13 cellular contexts compared by ENCODE assay signal in genomic region chr13:110309661-110310524, GRCh38. TPM values are rescaled to one million over a fixed set of nuclear protein-coding genes. Genes with fewer than 3 reads are reported as not detected.
DNase-seq lines count a peak whose midpoint lies in the region; ATAC-seq, FAIRE-seq and TF ChIP-seq lines count a peak whose summit lies in the region.
"Had no signal": no experiment of that assay in that cellular context is flagged by ENCODE, and none has a peak within 500 bp of the region (broad histone marks: within the 10 kb centered on the region; RNA-seq: fewer than 3 reads in every experiment).

No MANE protein-coding gene starts in this region.

- H3K9me3 Mint-ChIP-seq in osteocyte (ENCODE audit: unreplicated experiment), result no peaks in the 10 kb centered on the region
- H3K9me3 Mint-ChIP-seq: activated T-helper 17 cell treated with anti-CD3 and anti-CD28 coated beads, Interleukin-2, amount 50 U/mL, for 72 hours had no signal

- H3K9me3 ChIP-seq in liver (ENCODE audit: control insufficient read depth in 4 of 4, low read length in 3 of 4) (no peaks in the 10 kb centered on the region), HepG2 (ENCODE audit: low read length) (no peaks in the 10 kb centered on the region), right atrium auricular region (no peaks in the 10 kb centered on the region)

- TF ChIP-seq RAD21 in liver (IDR thresholded peaks at IDR 0.05) (no peak), HepG2 (CRISPR knock-in tag; IDR thresholded peaks at IDR 0.05) (no peak)

- FAIRE-seq in HepG2 (lab: Jason Lieb, UNC), result no peak

- H3K4me2 ChIP-seq in HepG2 (ENCODE audit: low read depth, low read length), result no peak overlapping the region

- ATAC-seq in HepG2, result no peak
- ATAC-seq in HG03520 (IDR thresholded peaks at IDR 0.05; ENCODE audit: unreplicated experiment), result no peak
- ATAC-seq: activated CD4-positive, CD25-positive, alpha-beta regulatory T cell treated with anti-CD3 and anti-CD28 coated beads, Interleukin-2, amount 50 U/mL, for 24 hours; activated T-helper 17 cell treated with anti-CD3 and anti-CD28 coated beads, Interleukin-2, amount 50 U/mL, for 72 hours had no signal

- peaks cover 63% of the 10 kb centered on the region for H3K36me3 Mint-ChIP-seq in osteocyte (ENCODE audit: unreplicated experiment)

- H2AFZ ChIP-seq in HepG2 (ENCODE audit: low read length), result no peak overlapping the region

- H3K4me1 ChIP-seq in liver (ENCODE audit: control insufficient read depth in 4 of 4, insufficient read depth in 4 of 4, low read length in 3 of 4) (peaks cover 3 to 33% (median 20%) of the 10 kb centered on the region in 4 donors), HepG2 (ENCODE audit: insufficient read depth, low read length) (peaks cover 11% of the 10 kb centered on the region), right atrium auricular region (peaks cover 0 to 61% of the 10 kb centered on the region in 2 donors)

- no peak for TF ChIP-seq POLR2A in HepG2 (IDR thresholded peaks at IDR 0.05; ENCODE audit: insufficient read depth in 1 of 2, low read depth in 2 of 2, low read length in 2 of 2)

- TF ChIP-seq CTCF in liver (IDR thresholded peaks at IDR 0.05; ENCODE audit: low read depth, low read length, missing input control) (no peak), HepG2 (CRISPR knock-in tag; IDR thresholded peaks at IDR 0.05) (no peak), right atrium auricular region (IDR thresholded peaks at IDR 0.05) (no peak), osteocyte (IDR thresholded peaks at IDR 0.05) (no peak)

- H3K36me3 ChIP-seq in liver (ENCODE audit: control insufficient read depth in 4 of 4, insufficient read depth in 3 of 4, low read depth in 1 of 4, low read length in 3 of 4) (no peaks in the 10 kb centered on the region), HepG2 (replicated peaks in 1 of 2; ENCODE audit: control insufficient read depth in 1 of 2, insufficient read depth in 2 of 2, low read length in 2 of 2) (no peaks in the 10 kb centered on the region), right atrium auricular region (peaks cover 9% of the 10 kb centered on the region)
- H3K36me3 ChIP-seq: cardiac muscle cell had no signal

- no TSS peak for BruUV-seq in HepG2 (replicated peaks; lab: Mats Ljungman, UMichigan)

- TF ChIP-seq EP300 in HepG2 (IDR thresholded peaks at IDR 0.05; ENCODE audit: low read depth in 2 of 2, low read length in 2 of 2) (no peak), HepG2 (CRISPR knock-in tag; IDR thresholded peaks at IDR 0.05; ENCODE audit: borderline replicate concordance) (no peak)

- H3K27me3 ChIP-seq in liver (ENCODE audit: control insufficient read depth in 4 of 4, insufficient read depth in 4 of 4, low read length in 3 of 4) (peaks cover 0 to 21% (median 8%) of the 10 kb centered on the region in 4 donors), HepG2 (ENCODE audit: control insufficient read depth in 1 of 2, insufficient read depth in 2 of 2, low read length in 2 of 2) (peaks cover 7 to 66% of the 10 kb centered on the region in 2 experiments; a peak in 4 of 5 replicates), right atrium auricular region (no peaks in the 10 kb centered on the region)

- CTCF ChIA-PET in HepG2 (lab: Yijun Ruan, JAX; ENCODE audit: low intra/inter-chr PET ratio, low total read pairs), result no interaction called here

- in situ Hi-C loops in HepG2 (cut with HindIII; ENCODE audit: extremely low pct_ligation_motif_present, low pct_unique_long_range_greater_than_20kb), result no loop called here

- intact Hi-C loops in HepG2 (cut with micrococcal nuclease; ENCODE audit: unreplicated experiment), result no loop called here

- H3K27me3 Mint-ChIP-seq in osteocyte (ENCODE audit: unreplicated experiment), result no peaks in the 10 kb centered on the region

- no peaks in the 10 kb centered on the region for H3K79me2 ChIP-seq in HepG2 (ENCODE audit: insufficient read depth, low read length)

- peaks cover 53% of the 10 kb centered on the region for H3K4me1 Mint-ChIP-seq in osteocyte (ENCODE audit: unreplicated experiment)

- H4K20me1 ChIP-seq in HepG2 (ENCODE audit: insufficient read depth, low read length), result no peaks in the 10 kb centered on the region

- no peak overlapping the region for H3K27ac ChIP-seq in liver (ENCODE audit: low read depth in 1 of 2, low read length in 2 of 2)
- H3K27ac ChIP-seq in HepG2 (ENCODE audit: extremely low read length, insufficient read depth, low read length), result no peak overlapping the region
- H3K27ac ChIP-seq in right atrium auricular region, result peak overlapping the region; percentile 97 to 99
- H3K27ac ChIP-seq: cardiac muscle cell had no signal

- H3K4me3 Mint-ChIP-seq in osteocyte (ENCODE audit: unreplicated experiment), result peak overlapping the region; percentile 99
- H3K4me3 Mint-ChIP-seq: activated T-helper 17 cell treated with anti-CD3 and anti-CD28 coated beads, Interleukin-2, amount 50 U/mL, for 72 hours had no signal

- WGBS in liver, result 80% methylated on average over 16 of the region's 16 CpGs
- 77% methylated on average over 11 of the region's 16 CpGs for WGBS in HepG2 (ENCODE audit: low lambda C conversion rate)

- H3K4me3 ChIP-seq in liver (ENCODE audit: low read depth in 1 of 3, low read length in 3 of 3), result no peak overlapping the region
- no peak overlapping the region for H3K4me3 ChIP-seq in HepG2 (replicated peaks in 1 of 3; ENCODE audit: insufficient read depth in 1 of 3, low read depth in 2 of 3, low read length in 3 of 3)
- peak overlapping the region; percentile 90 to 96 for H3K4me3 ChIP-seq in right atrium auricular region

- H3K9ac ChIP-seq in liver (ENCODE audit: low read depth in 1 of 2, low read length in 2 of 2) (no peak overlapping the region), HepG2 (ENCODE audit: insufficient read depth, low read depth, low read length) (no peak overlapping the region)

- H3K27ac Mint-ChIP-seq in osteocyte (ENCODE audit: unreplicated experiment), result peak overlapping the region; percentile 100
- H3K27ac Mint-ChIP-seq: activated T-helper 17 cell treated with anti-CD3 and anti-CD28 coated beads, Interleukin-2, amount 50 U/mL, for 72 hours had no signal

- POLR2A ChIA-PET in HepG2 (lab: Yijun Ruan, JAX), result no interaction called here

- DNase-seq in HepG2 (ENCODE audit: low spot score), result no peak
- peak; percentile 47 for DNase-seq in right atrium auricular region (ENCODE audit: low spot score)
- DNase-seq in osteocyte (ENCODE audit: extremely low spot score, unreplicated experiment), result no peak
- no peak for DNase-seq in NCI-H2171 (lab: John Stamatoyannopoulos, UW)
- DNase-seq in NCI-H2029 (lab: John Stamatoyannopoulos, UW), result no peak
- no peak for DNase-seq in T-helper 2 cell
- DNase-seq: DMS 273 treated with DMSO at 0.1 percent for 48 hours, NCI-H1417 treated with DMSO at 0.1 percent for 48 hours had no signal

RNA-seq across cellular contexts. Expression of gene COL4A2, which starts 2.8 kb away (rescaled TPM):
- total RNA-seq in liver (10 to 100 TPM; 40.0 to 45.2 TPM), HepG2 (2016; rRNA removed; fragmentation: Illumina TruSeq; extraction: Trizol) (0.15 and 0.22 TPM in 2 replicates), right atrium auricular region (100 to 1,000 TPM; 141 to 153 TPM), osteocyte (2,001 and 2,067 TPM in 2 replicates)
- polyA plus RNA-seq in liver (10 to 100 TPM in 1 of 2 donors, 1 to 10 TPM in 1; 8.0 to 40.7 TPM), HepG2 (2011; rRNA removed) (1.0 and 1.9 TPM in 2 replicates)
- not detected in 2 replicates for total RNA-seq in HepG2 (2016; cell fraction: cytosol; rRNA removed; fragmentation: Illumina TruSeq; extraction: Trizol; ENCODE audit: low read depth)
- total RNA-seq in HepG2 (2016; cell fraction: insoluble cytoplasmic fraction; rRNA removed; fragmentation: Illumina TruSeq; extraction: Trizol), result 0.15 and 0.35 TPM in 2 replicates
- not detected in 2 replicates for total RNA-seq in HepG2 (2016; cell fraction: membrane; rRNA removed; fragmentation: Illumina TruSeq; extraction: Trizol)
- 1.3 TPM in 1 of 2 replicates, not detected in the other for total RNA-seq in HepG2 (2016; cell fraction: nucleus; rRNA removed; fragmentation: Illumina TruSeq; extraction: Trizol)
- polyA plus RNA-seq in HepG2 (2011; cell fraction: cytosol; rRNA removed), result 0.56 and 1.6 TPM in 2 replicates
- polyA plus RNA-seq in HepG2 (2011; cell fraction: nucleus; rRNA removed), result 1.2 and 4.2 TPM in 2 replicates
- 0.25 and 0.92 TPM in 2 replicates for polyA plus RNA-seq in HepG2 (2012)
- polyA plus RNA-seq in HepG2 (2016; cell fraction: cytosol; fragmentation: Illumina TruSeq; extraction: Trizol; ENCODE audit: low read depth), result 0.21 TPM in 1 of 2 replicates, not detected in the other
- 0.19 and 0.68 TPM in 2 replicates for polyA plus RNA-seq in HepG2 (2016; cell fraction: insoluble cytoplasmic fraction; fragmentation: Illumina TruSeq; extraction: Trizol; ENCODE audit: low read depth)
- polyA plus RNA-seq in HepG2 (2016; cell fraction: membrane; fragmentation: Illumina TruSeq; extraction: Trizol; ENCODE audit: low read depth), result 0.21 and 0.27 TPM in 2 replicates
- 0.37 TPM in 1 of 2 replicates, not detected in the other for polyA plus RNA-seq in HepG2 (2016; cell fraction: nucleus; fragmentation: Illumina TruSeq; extraction: Trizol; ENCODE audit: insufficient read depth, low read depth)
- 3.0 and 8.4 TPM in 2 replicates for polyA minus RNA-seq in HepG2 (2011; rRNA and poly(A)+ RNA removed; ENCODE audit: low replicate concordance)
- polyA minus RNA-seq in HepG2 (2011; cell fraction: cytosol; rRNA and poly(A)+ RNA removed), result 0.97 and 1.9 TPM in 2 replicates
- polyA minus RNA-seq in HepG2 (2011; cell fraction: nucleus; rRNA and poly(A)+ RNA removed), result 0.75 and 1.4 TPM in 2 replicates

RNA-seq across cellular contexts. Expression of gene COL4A1, which starts 2.9 kb away (rescaled TPM):
- total RNA-seq in liver (10 to 100 TPM; 41.0 to 68.5 TPM), HepG2 (2016; rRNA removed; fragmentation: Illumina TruSeq; extraction: Trizol) (not detected in 2 replicates), right atrium auricular region (100 to 1,000 TPM; 140 to 201 TPM), osteocyte (3,181 and 3,589 TPM in 2 replicates)
- polyA plus RNA-seq in liver (10 to 100 TPM in 1 of 2 donors, 1 to 10 TPM in 1; 5.0 to 34.7 TPM), HepG2 (2011; rRNA removed) (0.03 TPM in 1 of 2 replicates, not detected in the other)
- not detected in 2 replicates for total RNA-seq in HepG2 (2016; cell fraction: cytosol; rRNA removed; fragmentation: Illumina TruSeq; extraction: Trizol; ENCODE audit: low read depth)
- not detected in 2 replicates for total RNA-seq in HepG2 (2016; cell fraction: insoluble cytoplasmic fraction; rRNA removed; fragmentation: Illumina TruSeq; extraction: Trizol)
- total RNA-seq in HepG2 (2016; cell fraction: membrane; rRNA removed; fragmentation: Illumina TruSeq; extraction: Trizol), result not detected in 2 replicates
- not detected in 2 replicates for total RNA-seq in HepG2 (2016; cell fraction: nucleus; rRNA removed; fragmentation: Illumina TruSeq; extraction: Trizol)
- not detected in 2 replicates for polyA plus RNA-seq in HepG2 (2011; cell fraction: cytosol; rRNA removed)
- polyA plus RNA-seq in HepG2 (2011; cell fraction: nucleus; rRNA removed), result 0.05 TPM in 1 of 2 replicates, not detected in the other
- not detected in 2 replicates for polyA plus RNA-seq in HepG2 (2012)
- not detected in 2 replicates for polyA plus RNA-seq in HepG2 (2016; cell fraction: cytosol; fragmentation: Illumina TruSeq; extraction: Trizol; ENCODE audit: low read depth)
- not detected in 2 replicates for polyA plus RNA-seq in HepG2 (2016; cell fraction: insoluble cytoplasmic fraction; fragmentation: Illumina TruSeq; extraction: Trizol; ENCODE audit: low read depth)
- polyA plus RNA-seq in HepG2 (2016; cell fraction: membrane; fragmentation: Illumina TruSeq; extraction: Trizol; ENCODE audit: low read depth), result not detected in 2 replicates
- not detected in 2 replicates for polyA plus RNA-seq in HepG2 (2016; cell fraction: nucleus; fragmentation: Illumina TruSeq; extraction: Trizol; ENCODE audit: insufficient read depth, low read depth)
- 10.2 TPM in 1 of 2 replicates, not detected in the other for polyA minus RNA-seq in HepG2 (2011; rRNA and poly(A)+ RNA removed; ENCODE audit: low replicate concordance)
- polyA minus RNA-seq in HepG2 (2011; cell fraction: cytosol; rRNA and poly(A)+ RNA removed), result not detected in 2 replicates
- polyA minus RNA-seq in HepG2 (2011; cell fraction: nucleus; rRNA and poly(A)+ RNA removed), result 0.13 TPM in 1 of 2 replicates, not detected in the other
- total RNA-seq: activated T-helper 17 cell treated with anti-CD3 and anti-CD28 coated beads, Interleukin-2, amount 50 U/mL, for 72 hours had no signal

Comparison
In these comparisons a context has a peak if more than half of its experiments do, and no peak if none do; other contexts are left out.
1. RNA of gene COL4A2, which starts 2.8 kb away (total RNA-seq): 2,001 to 2,067 TPM in osteocyte, 141 to 153 TPM in right atrium auricular region and 40.0 to 45.2 TPM in liver; 0.15 to 1.3 TPM in HepG2; every median in the first group is over 10 times any median in the second.
2. RNA of gene COL4A1, which starts 2.9 kb away (total RNA-seq): 3,181 to 3,589 TPM in osteocyte, 140 to 201 TPM in right atrium auricular region and 41.0 to 68.5 TPM in liver; not detected in HepG2; every median in the first group is over 10 times any median in the second.
3. H3K27ac ChIP-seq: peak in right atrium auricular region (2 of 2); none in liver (0 of 2) and HepG2 (single experiment).
4. H3K4me3 ChIP-seq: peak in right atrium auricular region (2 of 2); none in liver (0 of 3) and HepG2 (0 of 3).